ENCODE assay signal across 21 cellular contexts in the genomic region with DNA sequence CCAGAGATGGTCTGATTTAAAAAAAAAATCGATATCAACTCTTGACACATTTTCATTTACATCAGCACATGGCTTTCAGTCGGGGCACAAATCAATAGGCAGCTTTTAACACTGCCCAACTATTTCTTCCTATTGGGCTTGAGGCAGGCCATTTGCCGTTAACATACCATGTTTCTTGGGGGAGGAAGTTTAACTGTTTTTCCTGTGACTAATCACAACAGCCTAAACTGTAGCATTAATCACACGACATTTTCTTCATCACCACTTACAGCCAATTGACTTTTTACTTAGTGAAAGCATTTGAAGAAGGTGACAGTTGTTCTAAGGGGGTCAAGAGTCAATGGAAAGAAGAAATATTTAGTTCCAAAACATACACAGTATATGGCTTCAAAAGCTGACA.
DNase-seq lines count a peak whose midpoint lies in the region; ATAC-seq and TF ChIP-seq lines count a peak whose summit lies in the region.
"Had no signal": no experiment of that assay in that cellular context is flagged by ENCODE, and none has a peak within 500 bp of the region (broad histone marks: within the 10 kb centered on the region; RNA-seq: fewer than 3 reads in every experiment).

No MANE protein-coding gene starts in this region.

- H3K27ac Mint-ChIP-seq in HFFc6, result peak overlapping the region; percentile 15
- H3K27ac Mint-ChIP-seq in WTC11, result peak overlapping the region; percentile 8; the same call in 1 of the 2 replicates
- H3K27ac Mint-ChIP-seq: activated T-helper 2 cell treated with anti-CD3 and anti-CD28 coated beads, Interferon-gamma antibody, Interleukin-2, Interleukin-4, amounts not matched to agents 10 μg/mL and 5 μg/mL and 100 μg/mL, durations not matched to agents 14 hours and 24 hours and 36 hours had no signal

- H3K9me3 ChIP-seq in AG04450 (ENCODE audit: control insufficient read depth, insufficient read depth, low read length), result no peaks in the 10 kb centered on the region
- H3K9me3 ChIP-seq: gastroesophageal sphincter had no signal

- TF ChIP-seq CTCF in AG04450 (IDR thresholded peaks at IDR 0.05; ENCODE audit: low read depth, low read length) (no peak), HFFc6 (IDR thresholded peaks at IDR 0.05) (no peak), WTC11 (IDR thresholded peaks at IDR 0.05) (no peak)

- H3K4me3 Mint-ChIP-seq in HFFc6, result no peak overlapping the region; the same call in 1 of the 2 replicates
- no peak overlapping the region for H3K4me3 Mint-ChIP-seq in WTC11

- no peak overlapping the region for H3K27ac ChIP-seq in AG04450 (ENCODE audit: low read depth, low read length)
- H3K27ac ChIP-seq: coronary artery, gastroesophageal sphincter had no signal

- POLR2A ChIA-PET in AG04450 (lab: Yijun Ruan, JAX) (no interaction called here), WTC11 (lab: Charles Lee) (no interaction called here)

- ATAC-seq in WTC11 (no peak), HG03565 (IDR thresholded peaks at IDR 0.05; ENCODE audit: unreplicated experiment) (no peak)
- ATAC-seq: gastroesophageal sphincter, right cardiac atrium had no signal

- H3K9me3 Mint-ChIP-seq in HFFc6, result no peaks in the 10 kb centered on the region
- H3K9me3 Mint-ChIP-seq in WTC11, result no peaks in the 10 kb centered on the region
- H3K9me3 Mint-ChIP-seq: activated T-helper 2 cell treated with anti-CD3 and anti-CD28 coated beads, Interferon-gamma antibody, Interleukin-2, Interleukin-4, amounts not matched to agents 10 μg/mL and 5 μg/mL and 100 μg/mL, durations not matched to agents 14 hours and 24 hours and 36 hours had no signal

- CTCF ChIA-PET in AG04450 (lab: Charles Lee), result interaction anchor here (0.7 to 5.0 kb wide), 5 partner anchors 9 to 204 kb away, joined by 3 to 65 read pairs (median 5); no protein-coding TSS in a partner anchor
- CTCF ChIA-PET in WTC11 (lab: Charles Lee), result interaction anchor here (3.6 kb wide), 1 partner anchor 8 kb away, joined by 22 read pairs; no protein-coding TSS in a partner anchor

- H3K4me1 Mint-ChIP-seq in HFFc6 (ENCODE audit: low read depth) (peaks cover 17% of the 10 kb centered on the region), WTC11 (0 out of 2 replicates have a peak, but pooled peaks cover 4% of the 10 kb centered on the region)

- DNase-seq in AG04450 (ENCODE audit: low read depth, low spot score), result peak; percentile 4
- peak; percentile 6 for DNase-seq in HFFc6
- no peak for DNase-seq in WTC11 (ENCODE audit: low spot score)
- DNase-seq in iris pigment epithelial cell (ENCODE audit: low read depth), result peak; percentile 10
- no peak for DNase-seq in effector CD8-positive, alpha-beta T cell (lab: John Stamatoyannopoulos, UW)
- DNase-seq in OCI-M2 (lab: John Stamatoyannopoulos, UW; ENCODE audit: unreplicated experiment), result no peak
- DNase-seq in NCI-H748 (lab: John Stamatoyannopoulos, UW; ENCODE audit: unreplicated experiment), result no peak
- DNase-seq: activated CD4-positive, alpha-beta T cell treated with anti-CD3 and anti-CD28 coated beads, Interleukin-2, amount 50 U/mL, for 1 hour; GDM1; KG1; kidney; NCI-H1092 treated with DMSO at 0.1 percent for 48 hours; NCI-H2029 treated with DMSO at 0.1 percent for 48 hours; NCI-H446; NK-92 treated with Interleukin-12 subunit alpha and Interleukin-12 subunit beta, amount 100 ng/mL, for 24 hours; right cardiac atrium; stimulated activated CD8-positive, alpha-beta memory T cell treated with anti-CD3 and anti-CD28 coated beads, Interleukin-4, amount 100 ng/mL, for 48 hours had no signal

- H3K27me3 Mint-ChIP-seq in HFFc6 (ENCODE audit: insufficient read depth), result no peaks in the 10 kb centered on the region
- no peaks in the 10 kb centered on the region for H3K27me3 Mint-ChIP-seq in WTC11 (ENCODE audit: low read depth)

- H3K27me3 ChIP-seq in AG04450 (ENCODE audit: control insufficient read depth, insufficient read depth, low read length), result no peaks in the 10 kb centered on the region
- H3K27me3 ChIP-seq: gastroesophageal sphincter had no signal

- H3K36me3 Mint-ChIP-seq in HFFc6 (ENCODE audit: low read depth) (no peaks in the 10 kb centered on the region), WTC11 (no peaks in the 10 kb centered on the region)

- no peak overlapping the region for H3K4me3 ChIP-seq in AG04450 (ENCODE audit: low read depth, low read length)
- H3K4me3 ChIP-seq: coronary artery, gastroesophageal sphincter had no signal

TF ChIP-seq in WTC11, 78 proteins besides CTCF, POLR2A, EP300 and RAD21 (continues in another document):
- TF ChIP-seq PRRX2 (CRISPR knock-in tag; IDR thresholded peaks at IDR 0.05) (no peak), SMAD3 (CRISPR knock-in tag; IDR thresholded peaks at IDR 0.05; ENCODE audit: borderline replicate concordance) (no peak), TP53 (CRISPR knock-in tag; IDR thresholded peaks at IDR 0.05) (no peak), ZNF232 (CRISPR knock-in tag; IDR thresholded peaks at IDR 0.05) (no peak), SMAD4 (CRISPR knock-in tag; IDR thresholded peaks at IDR 0.05) (no peak), FOXP4 (CRISPR knock-in tag; IDR thresholded peaks at IDR 0.05) (no peak), NR2C2 (CRISPR knock-in tag; IDR thresholded peaks at IDR 0.05) (no peak), IRF2 (CRISPR knock-in tag; IDR thresholded peaks at IDR 0.05; ENCODE audit: borderline replicate concordance, low read depth) (no peak), ERG (CRISPR knock-in tag; IDR thresholded peaks at IDR 0.05) (no peak)
- TF ChIP-seq, protein P1, sequence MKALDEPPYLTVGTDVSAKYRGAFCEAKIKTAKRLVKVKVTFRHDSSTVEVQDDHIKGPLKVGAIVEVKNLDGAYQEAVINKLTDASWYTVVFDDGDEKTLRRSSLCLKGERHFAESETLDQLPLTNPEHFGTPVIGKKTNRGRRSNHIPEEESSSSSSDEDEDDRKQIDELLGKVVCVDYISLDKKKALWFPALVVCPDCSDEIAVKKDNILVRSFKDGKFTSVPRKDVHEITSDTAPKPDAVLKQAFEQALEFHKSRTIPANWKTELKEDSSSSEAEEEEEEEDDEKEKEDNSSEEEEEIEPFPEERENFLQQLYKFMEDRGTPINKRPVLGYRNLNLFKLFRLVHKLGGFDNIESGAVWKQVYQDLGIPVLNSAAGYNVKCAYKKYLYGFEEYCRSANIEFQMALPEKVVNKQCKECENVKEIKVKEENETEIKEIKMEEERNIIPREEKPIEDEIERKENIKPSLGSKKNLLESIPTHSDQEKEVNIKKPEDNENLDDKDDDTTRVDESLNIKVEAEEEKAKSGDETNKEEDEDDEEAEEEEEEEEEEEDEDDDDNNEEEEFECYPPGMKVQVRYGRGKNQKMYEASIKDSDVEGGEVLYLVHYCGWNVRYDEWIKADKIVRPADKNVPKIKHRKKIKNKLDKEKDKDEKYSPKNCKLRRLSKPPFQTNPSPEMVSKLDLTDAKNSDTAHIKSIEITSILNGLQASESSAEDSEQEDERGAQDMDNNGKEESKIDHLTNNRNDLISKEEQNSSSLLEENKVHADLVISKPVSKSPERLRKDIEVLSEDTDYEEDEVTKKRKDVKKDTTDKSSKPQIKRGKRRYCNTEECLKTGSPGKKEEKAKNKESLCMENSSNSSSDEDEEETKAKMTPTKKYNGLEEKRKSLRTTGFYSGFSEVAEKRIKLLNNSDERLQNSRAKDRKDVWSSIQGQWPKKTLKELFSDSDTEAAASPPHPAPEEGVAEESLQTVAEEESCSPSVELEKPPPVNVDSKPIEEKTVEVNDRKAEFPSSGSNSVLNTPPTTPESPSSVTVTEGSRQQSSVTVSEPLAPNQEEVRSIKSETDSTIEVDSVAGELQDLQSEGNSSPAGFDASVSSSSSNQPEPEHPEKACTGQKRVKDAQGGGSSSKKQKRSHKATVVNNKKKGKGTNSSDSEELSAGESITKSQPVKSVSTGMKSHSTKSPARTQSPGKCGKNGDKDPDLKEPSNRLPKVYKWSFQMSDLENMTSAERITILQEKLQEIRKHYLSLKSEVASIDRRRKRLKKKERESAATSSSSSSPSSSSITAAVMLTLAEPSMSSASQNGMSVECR (CRISPR knock-in tag; IDR thresholded peaks at IDR 0.05; ENCODE audit: borderline replicate concordance), result no peak
- TF ChIP-seq, protein P2, sequence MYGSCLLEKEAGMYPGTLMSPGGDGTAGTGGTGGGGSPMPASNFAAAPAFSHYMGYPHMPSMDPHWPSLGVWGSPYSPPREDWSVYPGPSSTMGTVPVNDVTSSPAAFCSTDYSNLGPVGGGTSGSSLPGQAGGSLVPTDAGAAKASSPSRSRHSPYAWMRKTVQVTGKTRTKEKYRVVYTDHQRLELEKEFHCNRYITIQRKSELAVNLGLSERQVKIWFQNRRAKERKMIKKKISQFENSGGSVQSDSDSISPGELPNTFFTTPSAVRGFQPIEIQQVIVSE (CRISPR knock-in tag; IDR thresholded peaks at IDR 0.05; ENCODE audit: borderline replicate concordance), result no peak

Comparison
In these comparisons a context has a peak if more than half of its experiments do, and no peak if none do; other contexts are left out.
1. DNase-seq: peak in AG04450 (single experiment), HFFc6 (single experiment) and iris pigment epithelial cell (single experiment); none in WTC11 (single experiment), effector CD8-positive, alpha-beta T cell (single experiment), OCI-M2 (single experiment) and NCI-H748 (single experiment).